Comparison of ENCODE assay signal across 24 cellular contexts in the genomic region with DNA sequence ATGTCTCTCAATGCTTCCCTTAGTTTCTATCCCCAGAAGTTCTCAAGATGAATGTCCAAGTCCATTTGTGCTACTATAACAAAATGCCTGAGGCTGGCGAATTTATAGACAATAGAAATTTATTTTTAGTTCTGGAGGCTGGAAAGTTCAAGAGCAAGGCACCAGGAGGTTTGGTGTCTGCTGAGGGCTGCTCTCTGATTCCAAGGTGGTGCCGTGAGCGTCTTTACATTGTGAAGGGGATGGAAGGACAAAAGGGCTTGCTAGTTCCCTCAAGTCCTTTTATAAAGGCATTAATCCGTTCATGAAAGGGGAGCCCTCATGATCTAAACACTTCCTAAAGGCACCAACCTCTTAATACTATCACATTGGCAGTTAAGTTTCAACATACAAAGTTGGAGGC.
"Had no signal": no experiment of that assay in that cellular context is flagged by ENCODE, and none has a peak within 500 bp of the region (broad histone marks: within the 10 kb centered on the region; RNA-seq: fewer than 3 reads in every experiment).

No MANE protein-coding gene starts in this region.

- H3K4me3 ChIP-seq: colonic mucosa, esophagus muscularis mucosa, left ventricle myocardium inferior, lower lobe of right lung, prostate gland, right atrium auricular region, testis, tibial artery, upper lobe of left lung had no signal

- H3K27me3 Mint-ChIP-seq: naive thymus-derived CD8-positive, alpha-beta T cell; stimulated activated memory B cell treated with anti-CD40 and anti-IgM and Interleukin-4, amounts not matched to agents 10 μg/mL and 1 μg/mL and 100 μg/mL, for 72 hours had no signal

- H3K27ac Mint-ChIP-seq: dendritic cell treated with granulocyte-macrophage colony-stimulating factor and Interleukin-4, amounts not matched to agents 40 ng/mL and 50 ng/mL, for 4 days; immature natural killer cell; naive thymus-derived CD8-positive, alpha-beta T cell; stimulated activated memory B cell treated with anti-CD40 and anti-IgM and Interleukin-4, amounts not matched to agents 10 μg/mL and 1 μg/mL and 100 μg/mL, for 72 hours had no signal

- H3K4me1 ChIP-seq: colonic mucosa, esophagus muscularis mucosa, foreskin keratinocyte, lower lobe of right lung, prostate gland, testis, tibial artery had no signal

- DNase-seq: colonic mucosa; effector CD8-positive, alpha-beta T cell; foreskin keratinocyte; hypothalamus; immature natural killer cell; islet precursor cell; kidney glomerular epithelial cell; left colon; left ventricle myocardium inferior; lower lobe of right lung; naive thymus-derived CD8-positive, alpha-beta T cell; nucleus accumbens; stimulated activated CD4-positive, alpha-beta T cell treated with anti-CD3 and anti-CD28 coated beads, Interleukin-4, amount 100 ng/mL, for 4 hours; stimulated activated naive CD8-positive, alpha-beta T cell treated with anti-CD3 and anti-CD28 coated beads, Interleukin-15, Interleukin-2, amounts not matched to agents 100 U/mL and 50 U/mL, for 24 hours; substantia nigra; testis; tibial artery; upper lobe of left lung had no signal

- H3K9me3 ChIP-seq: colonic mucosa, esophagus muscularis mucosa, left ventricle myocardium inferior, lower lobe of right lung, prostate gland, right atrium auricular region, testis, tibial artery, upper lobe of left lung had no signal

- ATAC-seq: foreskin keratinocyte; left colon; naive thymus-derived CD8-positive, alpha-beta T cell; sciatic nerve; stimulated activated naive CD8-positive, alpha-beta T cell treated with anti-CD3 and anti-CD28 coated beads, Interleukin-15, Interleukin-2, amounts not matched to agents 100 U/mL and 50 U/mL, for 24 hours had no signal

- H3K36me3 Mint-ChIP-seq: immature natural killer cell; naive thymus-derived CD8-positive, alpha-beta T cell; stimulated activated memory B cell treated with anti-CD40 and anti-IgM and Interleukin-4, amounts not matched to agents 10 μg/mL and 1 μg/mL and 100 μg/mL, for 72 hours had no signal

- H3K27me3 ChIP-seq: colonic mucosa, esophagus muscularis mucosa, foreskin keratinocyte, right atrium auricular region, testis, tibial artery, upper lobe of left lung had no signal

- H3K4me3 Mint-ChIP-seq: dendritic cell treated with granulocyte-macrophage colony-stimulating factor and Interleukin-4, amounts not matched to agents 40 ng/mL and 50 ng/mL, for 4 days; immature natural killer cell; naive thymus-derived CD8-positive, alpha-beta T cell; stimulated activated memory B cell treated with anti-CD40 and anti-IgM and Interleukin-4, amounts not matched to agents 10 μg/mL and 1 μg/mL and 100 μg/mL, for 72 hours had no signal

- H3K9me3 Mint-ChIP-seq: naive thymus-derived CD8-positive, alpha-beta T cell had no signal

- H3K36me3 ChIP-seq: colonic mucosa, esophagus muscularis mucosa, left ventricle myocardium inferior, lower lobe of right lung, prostate gland, right atrium auricular region, tibial artery, upper lobe of left lung had no signal

- H3K27ac ChIP-seq: colonic mucosa, esophagus muscularis mucosa, foreskin keratinocyte, left ventricle myocardium inferior, lower lobe of right lung, prostate gland, right atrium auricular region, testis, tibial artery, upper lobe of left lung had no signal
